In the genomic region with DNA sequence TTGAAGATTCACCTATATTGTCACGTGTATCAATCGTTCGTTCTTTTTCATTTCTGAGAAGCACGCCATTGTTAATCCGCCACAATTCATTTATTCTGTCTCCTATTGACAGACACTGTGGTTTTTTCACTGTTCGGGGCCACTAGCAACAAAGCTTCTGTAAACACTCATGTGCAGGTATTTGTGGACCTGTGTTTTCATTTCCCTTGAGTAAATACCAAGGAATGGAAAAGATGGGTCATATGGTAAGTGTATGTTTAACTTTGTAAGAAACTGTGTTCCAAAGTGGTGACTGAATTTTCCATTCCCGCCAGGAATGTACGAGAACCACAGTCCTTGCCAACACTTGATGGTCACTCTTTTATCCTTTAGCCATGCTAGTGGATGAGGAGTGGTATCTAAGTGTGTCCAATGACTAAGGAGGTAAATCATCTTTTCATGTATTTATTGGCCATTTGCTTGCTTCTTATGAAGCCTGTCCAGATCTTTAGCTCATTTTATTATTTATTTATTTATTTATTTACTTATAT, we compare ENCODE assay signal across 36 cellular contexts. TPM values are rescaled to one million over a fixed set of nuclear protein-coding genes. Genes with fewer than 3 reads are reported as not detected.
"Had no signal": no experiment of that assay in that cellular context is flagged by ENCODE, and none has a peak within 500 bp of the region (broad histone marks: within the 10 kb centered on the region; RNA-seq: fewer than 3 reads in every experiment).

No MANE protein-coding gene starts in this region.

- H3K4me2 ChIP-seq: PC-9 had no signal

- ATAC-seq: activated CD8-positive, alpha-beta memory T cell treated with anti-CD3 and anti-CD28 coated beads, Interleukin-2, amount 10 ng/mL, durations not matched to agents 7 days and 5 days; activated naive CD8-positive, alpha-beta T cell treated with anti-CD3 and anti-CD28 coated beads, Interleukin-2, amount 50 U/mL, for 24 hours; Right ventricle myocardium inferior; SK-N-SH treated with all-trans-retinoic acid at 6 μM for 48 hours; T-cell; T-helper 17 cell had no signal

- H2AFZ ChIP-seq: PC-9 had no signal

- H3K27ac ChIP-seq: brain microvascular endothelial cell, PC-9, RWPE1, VCaP had no signal

- H3K36me3 ChIP-seq: brain microvascular endothelial cell had no signal

- H3K4me3 ChIP-seq: PC-9 had no signal

- H3K27me3 ChIP-seq: brain microvascular endothelial cell had no signal

- DNase-seq: activated B cell treated with CpG ODN at 0.5 μM for 24 hours; activated CD4-positive, alpha-beta memory T cell treated with anti-CD3 and anti-CD28 coated beads, Interleukin-2, amount 10 ng/mL, durations not matched to agents 7 days and 5 days; activated CD4-positive, alpha-beta T cell treated with anti-CD3 and anti-CD28 coated beads for 4 hours; activated CD4-positive, alpha-beta T cell treated with anti-CD3 and anti-CD28 coated beads, Interleukin-2, amount 50 U/mL, for 1 hour; activated CD4-positive, CD25-positive, alpha-beta regulatory T cell treated with anti-CD3 and anti-CD28 coated beads, Interleukin-2, amount 50 U/mL, for 72 hours; activated CD8-positive, alpha-beta memory T cell treated with anti-CD3 and anti-CD28 coated beads, Interleukin-2, amount 10 ng/mL, durations not matched to agents 7 days and 5 days; activated effector memory CD4-positive, alpha-beta T cell treated with Interleukin-2 at 50 U/mL for 16 hours; activated naive CD4-positive, alpha-beta T cell treated with anti-CD3 and anti-CD28 coated beads, Interleukin-2, amount 10 ng/mL, durations not matched to agents 7 days and 5 days; activated naive CD8-positive, alpha-beta T cell treated with anti-CD3 and anti-CD28 coated beads, Interleukin-2, amount 50 U/mL, for 24 hours; activated T-cell treated with anti-CD3 and anti-CD28 coated beads, Interleukin-2, amount 50 U/mL, for 48 hours; aorta; brain microvascular endothelial cell; central memory CD4-positive, alpha-beta T cell; Kasumi-1; KG1; MM.1S; MV-4-11; NCI-H1092; NCI-H1436 treated with DMSO at 0.1 percent for 48 hours; NCI-H1694 treated with DMSO at 0.1 percent for 48 hours; NCI-H2029; NCI-H345; NCI-H524 treated with DMSO at 0.1 percent for 48 hours; NCI-H748 treated with DMSO at 0.1 percent for 48 hours; NK-92 treated with Interleukin-12 subunit alpha and Interleukin-12 subunit beta, amount 100 ng/mL, for 24 hours; PC-9; SIG-M5; T-cell; T-helper 17 cell; T-helper 9 cell had no signal

RNA-seq across cellular contexts. Expression of a gene that starts 10.7 kb away (rescaled TPM):
- total RNA-seq: activated B cell treated with CpG ODN at 0.5 μM for 24 hours; activated CD8-positive, alpha-beta memory T cell treated with anti-CD3 and anti-CD28 coated beads, Interleukin-2, amount 10 ng/mL, durations not matched to agents 7 days and 5 days; NCI-H460; SK-MEL-5 had no signal

RNA-seq across cellular contexts. Expression of a gene that starts 55.2 kb away (rescaled TPM):
- total RNA-seq: activated B cell treated with CpG ODN at 0.5 μM for 24 hours; activated CD4-positive, alpha-beta memory T cell treated with anti-CD3 and anti-CD28 coated beads, Interleukin-2, amount 10 ng/mL, durations not matched to agents 7 days and 5 days; activated CD8-positive, alpha-beta memory T cell treated with anti-CD3 and anti-CD28 coated beads, Interleukin-2, amount 10 ng/mL, durations not matched to agents 7 days and 5 days; aorta; NCI-H460; PC-9; Right ventricle myocardium inferior; SK-MEL-5; T-cell; T-helper 17 cell had no signal
- polyA plus RNA-seq: aorta had no signal
